In the genomic region with DNA sequence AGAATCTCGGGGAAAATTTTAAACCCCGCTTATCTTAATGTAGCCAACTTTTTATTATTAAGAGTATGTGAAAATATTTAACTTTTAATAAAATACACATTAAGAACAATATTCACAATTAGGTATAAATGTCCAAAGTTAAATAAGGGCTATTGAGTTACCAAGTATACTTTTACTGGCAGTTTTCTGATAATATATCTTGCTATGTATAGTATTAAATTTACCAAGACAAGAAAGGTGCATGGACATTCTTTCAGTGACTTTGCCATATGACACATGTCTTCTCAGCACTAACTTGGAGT, we compare ENCODE assay signal across 10 cellular contexts.
DNase-seq lines count a peak whose midpoint lies in the region; ATAC-seq and TF ChIP-seq lines count a peak whose summit lies in the region.
"Had no signal": no experiment of that assay in that cellular context is flagged by ENCODE, and none has a peak within 500 bp of the region (broad histone marks: within the 10 kb centered on the region; RNA-seq: fewer than 3 reads in every experiment).

No MANE protein-coding gene starts in this region.

- no peak overlapping the region for H3K27ac ChIP-seq in C4-2B
- H3K27ac ChIP-seq in neural cell (ENCODE audit: low read length): no peak overlapping the region
- H3K27ac ChIP-seq: BLaER1 treated with 17β-estradiol and CSF1 and Interleukin-3, amounts not matched to agents 10 nM and 100 nM; SJCRH30 had no signal

- POLR2A ChIA-PET in activated B cell treated with CpG ODN at 0.5 μM for 24 hours (lab: Charles Lee): interaction anchor here (0.8 to 2.6 kb wide), 3 partner anchors 21 to 215 kb away, joined by 3 to 24 read pairs (median 3); no protein-coding TSS in a partner anchor

- no peaks in the 10 kb centered on the region for H3F3A ChIP-seq in Loucy (ENCODE audit: low read depth)
- H3F3A ChIP-seq in neural cell (ENCODE audit: insufficient read depth, low read length, poor library complexity, severe bottlenecking): no peaks in the 10 kb centered on the region

- H3K4me3 ChIP-seq in Loucy (ENCODE audit: low read length, poor library complexity, severe bottlenecking) (no peak overlapping the region), neural cell (ENCODE audit: low read length) (no peak overlapping the region)
- H3K4me3 ChIP-seq: BLaER1 treated with 17β-estradiol and CSF1 and Interleukin-3, amounts not matched to agents 10 nM and 100 nM; SJCRH30 had no signal

- TF ChIP-seq CTCF in C4-2B (conservative IDR thresholded peaks at IDR 0.05) (peak; percentile 61), Loucy (conservative IDR thresholded peaks at IDR 0.05; ENCODE audit: low read length) (no peak), activated B cell treated with CpG ODN at 0.5 μM for 24 hours (IDR thresholded peaks at IDR 0.05) (peak; percentile 0), neural cell (IDR thresholded peaks at IDR 0.05; ENCODE audit: poor library complexity, severe bottlenecking) (peak; percentile 21)

- H3K9me3 ChIP-seq in Loucy (ENCODE audit: insufficient read depth, low read depth, low read length) (no peaks in the 10 kb centered on the region), neural cell (ENCODE audit: low read length) (no peaks in the 10 kb centered on the region)
- H3K9me3 ChIP-seq: BLaER1 treated with 17β-estradiol and CSF1 and Interleukin-3, amounts not matched to agents 10 nM and 100 nM; Caco-2; SJCRH30 had no signal

- peaks cover 9% of the 10 kb centered on the region for H3K4me1 ChIP-seq in Loucy (ENCODE audit: insufficient read depth, low read length, poor library complexity, severe bottlenecking)
- H3K4me1 ChIP-seq: BLaER1 treated with 17β-estradiol and CSF1 and Interleukin-3, amounts not matched to agents 10 nM and 100 nM; Caco-2; SJCRH30 had no signal

- no peaks in the 10 kb centered on the region for H3K9me3 Mint-ChIP-seq in activated B cell treated with CpG ODN at 0.5 μM for 24 hours

- peak; percentile 17 for TF ChIP-seq RAD21 in neural cell (conservative IDR thresholded peaks at IDR 0.05)

- TF ChIP-seq EP300 in neural cell (conservative IDR thresholded peaks at IDR 0.05; ENCODE audit: poor library complexity, severe bottlenecking): no peak

- H3K9me2 ChIP-seq in Loucy (replicated peaks; ENCODE audit: low read depth, low read length) (no peaks in the 10 kb centered on the region), neural cell (ENCODE audit: insufficient read depth, low read length) (no peaks in the 10 kb centered on the region)

- no peak for ATAC-seq in activated B cell treated with CpG ODN at 0.5 μM for 24 hours (ENCODE audit: low read depth)

- H3K4me2 ChIP-seq in Loucy (ENCODE audit: low read depth, low read length, poor library complexity, severe bottlenecking): peak overlapping the region; percentile 12
- no peak overlapping the region for H3K4me2 ChIP-seq in neural cell (ENCODE audit: low read length)
- H3K4me2 ChIP-seq: BLaER1 treated with 17β-estradiol and CSF1 and Interleukin-3, amounts not matched to agents 10 nM and 100 nM had no signal

- no peaks in the 10 kb centered on the region for H3K27me3 Mint-ChIP-seq in activated B cell treated with CpG ODN at 0.5 μM for 24 hours

- H2AFZ ChIP-seq in Loucy (ENCODE audit: low read length) (no peak overlapping the region), neural cell (ENCODE audit: low read depth, low read length) (no peak overlapping the region)

- H3K79me2 ChIP-seq in Loucy (ENCODE audit: insufficient read depth, low read length) (no peaks in the 10 kb centered on the region), neural cell (replicated peaks; ENCODE audit: insufficient read depth, low read length) (no peaks in the 10 kb centered on the region)

- no peaks in the 10 kb centered on the region for H3K4me1 Mint-ChIP-seq in activated B cell treated with CpG ODN at 0.5 μM for 24 hours

- DNase-seq in activated B cell treated with CpG ODN at 0.5 μM for 24 hours (no peak), NCI-H2196 (lab: John Stamatoyannopoulos, UW; ENCODE audit: unreplicated experiment) (no peak), 8988T (no peak), T-helper 9 cell (no peak)

- H3K27me3 ChIP-seq in Loucy (ENCODE audit: insufficient read depth, low read length, poor library complexity, severe bottlenecking): no peaks in the 10 kb centered on the region
- H3K27me3 ChIP-seq in neural cell (ENCODE audit: insufficient read depth, low read depth, low read length): no peaks in the 10 kb centered on the region
- H3K27me3 ChIP-seq: BLaER1 treated with 17β-estradiol and CSF1 and Interleukin-3, amounts not matched to agents 10 nM and 100 nM; SJCRH30 had no signal

- H3K9ac ChIP-seq in Loucy (ENCODE audit: low read depth, low read length, poor library complexity, severe bottlenecking): peak overlapping the region; percentile 17
- H3K9ac ChIP-seq in neural cell (ENCODE audit: low read length): no peak overlapping the region
- H3K9ac ChIP-seq: BLaER1 treated with 17β-estradiol and CSF1 and Interleukin-3, amounts not matched to agents 10 nM and 100 nM had no signal

- H4K20me1 ChIP-seq in Loucy (ENCODE audit: insufficient read depth, low read length, poor library complexity, severe bottlenecking) (no peaks in the 10 kb centered on the region), neural cell (ENCODE audit: insufficient read depth) (no peaks in the 10 kb centered on the region)
- H4K20me1 ChIP-seq: BLaER1 treated with 17β-estradiol and CSF1 and Interleukin-3, amounts not matched to agents 10 nM and 100 nM had no signal

- H3K27ac Mint-ChIP-seq in activated B cell treated with CpG ODN at 0.5 μM for 24 hours: no peak overlapping the region

- intact Hi-C loops in activated B cell treated with CpG ODN at 0.5 μM for 24 hours (cut with micrococcal nuclease): no loop called here

- H3K36me3 ChIP-seq in Loucy (ENCODE audit: insufficient read depth, low read length): peaks cover 7% of the 10 kb centered on the region; the same call in 1 of the 2 replicates
- H3K36me3 ChIP-seq in neural cell (ENCODE audit: insufficient read depth, low read length): no peaks in the 10 kb centered on the region

- H3K36me3 Mint-ChIP-seq in activated B cell treated with CpG ODN at 0.5 μM for 24 hours (ENCODE audit: low read depth): peaks cover 42% of the 10 kb centered on the region

- CTCF ChIA-PET in activated B cell treated with CpG ODN at 0.5 μM for 24 hours (lab: Charles Lee): interaction anchor here (0.8 to 9.2 kb wide), 16 partner anchors 11 to 231 kb away, joined by 3 to 239 read pairs (median 4); no protein-coding TSS in a partner anchor

- H3K4me3 Mint-ChIP-seq in activated B cell treated with CpG ODN at 0.5 μM for 24 hours: no peak overlapping the region

TF ChIP-seq in neural cell, 6 proteins besides CTCF, POLR2A, EP300 and RAD21:
- TF ChIP-seq EZH2 (IDR thresholded peaks at IDR 0.05; ENCODE audit: borderline replicate concordance, insufficient read depth, low read length, poor library complexity, severe bottlenecking): no peak
- no peak for TF ChIP-seq TAF1 (IDR thresholded peaks at IDR 0.05; ENCODE audit: low read depth)
- no peak for TF ChIP-seq MXI1 (conservative IDR thresholded peaks at IDR 0.05; ENCODE audit: poor library complexity, severe bottlenecking)
- TF ChIP-seq, protein P1, sequence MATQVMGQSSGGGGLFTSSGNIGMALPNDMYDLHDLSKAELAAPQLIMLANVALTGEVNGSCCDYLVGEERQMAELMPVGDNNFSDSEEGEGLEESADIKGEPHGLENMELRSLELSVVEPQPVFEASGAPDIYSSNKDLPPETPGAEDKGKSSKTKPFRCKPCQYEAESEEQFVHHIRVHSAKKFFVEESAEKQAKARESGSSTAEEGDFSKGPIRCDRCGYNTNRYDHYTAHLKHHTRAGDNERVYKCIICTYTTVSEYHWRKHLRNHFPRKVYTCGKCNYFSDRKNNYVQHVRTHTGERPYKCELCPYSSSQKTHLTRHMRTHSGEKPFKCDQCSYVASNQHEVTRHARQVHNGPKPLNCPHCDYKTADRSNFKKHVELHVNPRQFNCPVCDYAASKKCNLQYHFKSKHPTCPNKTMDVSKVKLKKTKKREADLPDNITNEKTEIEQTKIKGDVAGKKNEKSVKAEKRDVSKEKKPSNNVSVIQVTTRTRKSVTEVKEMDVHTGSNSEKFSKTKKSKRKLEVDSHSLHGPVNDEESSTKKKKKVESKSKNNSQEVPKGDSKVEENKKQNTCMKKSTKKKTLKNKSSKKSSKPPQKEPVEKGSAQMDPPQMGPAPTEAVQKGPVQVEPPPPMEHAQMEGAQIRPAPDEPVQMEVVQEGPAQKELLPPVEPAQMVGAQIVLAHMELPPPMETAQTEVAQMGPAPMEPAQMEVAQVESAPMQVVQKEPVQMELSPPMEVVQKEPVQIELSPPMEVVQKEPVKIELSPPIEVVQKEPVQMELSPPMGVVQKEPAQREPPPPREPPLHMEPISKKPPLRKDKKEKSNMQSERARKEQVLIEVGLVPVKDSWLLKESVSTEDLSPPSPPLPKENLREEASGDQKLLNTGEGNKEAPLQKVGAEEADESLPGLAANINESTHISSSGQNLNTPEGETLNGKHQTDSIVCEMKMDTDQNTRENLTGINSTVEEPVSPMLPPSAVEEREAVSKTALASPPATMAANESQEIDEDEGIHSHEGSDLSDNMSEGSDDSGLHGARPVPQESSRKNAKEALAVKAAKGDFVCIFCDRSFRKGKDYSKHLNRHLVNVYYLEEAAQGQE (IDR thresholded peaks at IDR 0.05; ENCODE audit: borderline replicate concordance): no peak
- TF ChIP-seq SMC3 (conservative IDR thresholded peaks at IDR 0.05; ENCODE audit: poor library complexity): no peak
- TF ChIP-seq POLR2AphosphoS5 (IDR thresholded peaks at IDR 0.05): no peak
